Comparison of ENCODE assay signal across 27 cellular contexts in the genomic region with DNA sequence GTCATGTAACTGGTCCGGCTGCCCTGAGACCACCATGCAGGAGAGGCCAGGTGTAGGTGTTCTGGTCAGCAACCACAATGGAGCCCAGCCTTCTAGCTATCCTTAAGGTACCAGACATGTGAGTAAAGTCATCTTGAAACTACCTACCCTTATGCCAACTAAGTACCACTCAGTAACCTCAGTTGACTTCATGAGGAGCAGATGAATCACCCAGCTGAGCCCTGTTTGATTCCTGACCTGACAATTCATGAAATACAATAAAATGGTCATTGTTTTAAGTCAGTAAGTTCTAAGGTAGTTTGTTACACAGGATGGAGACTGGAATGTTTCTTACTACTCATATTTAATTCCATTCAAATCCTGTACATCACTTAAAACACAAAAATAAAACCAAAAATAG.
"Had no signal": no experiment of that assay in that cellular context is flagged by ENCODE, and none has a peak within 500 bp of the region (broad histone marks: within the 10 kb centered on the region; RNA-seq: fewer than 3 reads in every experiment).

No MANE protein-coding gene starts in this region.

- ATAC-seq: effector memory CD8-positive, alpha-beta T cell; esophagus mucosa; foreskin keratinocyte; gastrocnemius medialis; heart right ventricle; left cardiac atrium; left lung; left ventricle myocardium superior; lower lobe of right lung; mucosa of descending colon; naive thymus-derived CD8-positive, alpha-beta T cell had no signal

- H3K27ac ChIP-seq: colonic mucosa, epithelial cell of prostate, foreskin keratinocyte, gastrocnemius medialis, heart right ventricle, left lung, lower lobe of right lung had no signal

- H3K9me3 Mint-ChIP-seq: effector memory CD8-positive, alpha-beta T cell had no signal

- H3K4me1 ChIP-seq: colonic mucosa, gastrocnemius medialis, lower lobe of right lung had no signal

- H3K36me3 Mint-ChIP-seq: mesothelial cell of epicardium, naive B cell had no signal

- H3K27me3 ChIP-seq: colonic mucosa, foreskin keratinocyte, gastrocnemius medialis, heart right ventricle, left lung had no signal

- H3K4me3 ChIP-seq: colonic mucosa, gastrocnemius medialis, heart right ventricle, left lung, lower lobe of right lung, mucosa of descending colon had no signal

- H3K36me3 ChIP-seq: colonic mucosa, gastrocnemius medialis, heart right ventricle, left lung, lower lobe of right lung had no signal

- H3K9me3 ChIP-seq: colonic mucosa, lower lobe of right lung, mucosa of descending colon had no signal

- FAIRE-seq: endometrium, islet of Langerhans, keratinocyte had no signal

- H3K4me1 Mint-ChIP-seq: mesothelial cell of epicardium, naive B cell had no signal

- H3K4me3 Mint-ChIP-seq: dendritic cell treated with granulocyte-macrophage colony-stimulating factor and Interleukin-4, amounts not matched to agents 40 ng/mL and 50 ng/mL, for 4 days; effector memory CD8-positive, alpha-beta T cell; endodermal cell; mesothelial cell of epicardium; naive B cell; naive thymus-derived CD8-positive, alpha-beta T cell had no signal

- DNase-seq: colonic mucosa; cortex of kidney; effector CD8-positive, alpha-beta T cell; effector memory CD8-positive, alpha-beta T cell; endodermal cell; erythroblast; foreskin keratinocyte; gastrocnemius medialis; glutamatergic neuron; head of caudate nucleus; heart right ventricle; hippocampal formation; left cardiac atrium; left lung; left ventricle myocardium superior; lower lobe of right lung; mesenchymal stem cell; mucosa of descending colon; naive B cell; naive thymus-derived CD8-positive, alpha-beta T cell had no signal

- H3K27ac Mint-ChIP-seq: dendritic cell treated with granulocyte-macrophage colony-stimulating factor and Interleukin-4, amounts not matched to agents 40 ng/mL and 50 ng/mL, for 4 days; effector memory CD8-positive, alpha-beta T cell; endodermal cell; mesothelial cell of epicardium; naive B cell; naive thymus-derived CD8-positive, alpha-beta T cell had no signal

- H3K27me3 Mint-ChIP-seq: dendritic cell treated with granulocyte-macrophage colony-stimulating factor and Interleukin-4, amounts not matched to agents 40 ng/mL and 50 ng/mL, for 4 days had no signal
